ENCODE assay signal across 28 cellular contexts in genomic region chr1:46418976-46419375, GRCh38. TPM values are rescaled to one million over a fixed set of nuclear protein-coding genes. Genes with fewer than 3 reads are reported as not detected.
"Had no signal": no experiment of that assay in that cellular context is flagged by ENCODE, and none has a peak within 500 bp of the region (broad histone marks: within the 10 kb centered on the region; RNA-seq: fewer than 3 reads in every experiment).

No MANE protein-coding gene starts in this region.

- H3K79me2 ChIP-seq: hepatocyte had no signal

- H3K9me3 ChIP-seq: heart right ventricle, left lung, mucosa of descending colon, ovary, right atrium auricular region, testis, thyroid gland, transverse colon, upper lobe of left lung, vagina had no signal

- H2AFZ ChIP-seq: hepatocyte had no signal

- H3K9me3 Mint-ChIP-seq: mesothelial cell of epicardium; naive thymus-derived CD4-positive, alpha-beta T cell; nephron; stimulated activated effector memory CD8-positive, alpha-beta T cell treated with anti-CD3 and anti-CD28 coated beads, Interleukin-12 subunit alpha, Interleukin-12 subunit beta, amount 100 ng/mL, for 72 hours; stimulated activated naive CD8-positive, alpha-beta T cell treated with anti-CD3 and anti-CD28 coated beads, Interleukin-15, amount 100 ng/mL, for 72 hours had no signal

- H3K36me3 Mint-ChIP-seq: mesothelial cell of epicardium; stimulated activated effector memory CD8-positive, alpha-beta T cell treated with anti-CD3 and anti-CD28 coated beads, Interleukin-12 subunit alpha, Interleukin-12 subunit beta, amount 100 ng/mL, for 72 hours had no signal

- H3K4me2 ChIP-seq: hepatocyte had no signal

- ATAC-seq: heart right ventricle; left cardiac atrium; left lung; mucosa of descending colon; naive thymus-derived CD4-positive, alpha-beta T cell; sciatic nerve; stimulated activated effector memory CD8-positive, alpha-beta T cell treated with anti-CD3 and anti-CD28 coated beads, Interleukin-12 subunit alpha, Interleukin-12 subunit beta, amount 100 ng/mL, for 72 hours; stimulated activated naive CD8-positive, alpha-beta T cell treated with anti-CD3 and anti-CD28 coated beads, Interleukin-15, amount 100 ng/mL, for 72 hours had no signal

- H3K27ac Mint-ChIP-seq: mesothelial cell of epicardium; nephron; progenitor cell of endocrine pancreas; stimulated activated naive CD8-positive, alpha-beta T cell treated with anti-CD3 and anti-CD28 coated beads, Interleukin-15, amount 100 ng/mL, for 72 hours had no signal

- H3K4me3 ChIP-seq: heart right ventricle, hepatocyte, left lung, lung, mucosa of descending colon, ovary, right atrium auricular region, skin epidermis, testis, thyroid gland, transverse colon, upper lobe of left lung, vagina had no signal

- H3K27ac ChIP-seq: heart right ventricle, hepatocyte, left lung, ovary, right atrium auricular region, skin epidermis, testis, thyroid gland, transverse colon, upper lobe of left lung, vagina had no signal

- H3K4me1 ChIP-seq: heart right ventricle, left lung, right atrium auricular region, testis, thyroid gland, transverse colon, upper lobe of left lung, vagina had no signal

- H3K4me3 Mint-ChIP-seq: mesothelial cell of epicardium; naive thymus-derived CD4-positive, alpha-beta T cell; nephron; stimulated activated effector memory CD8-positive, alpha-beta T cell treated with anti-CD3 and anti-CD28 coated beads, Interleukin-12 subunit alpha, Interleukin-12 subunit beta, amount 100 ng/mL, for 72 hours; stimulated activated naive CD8-positive, alpha-beta T cell treated with anti-CD3 and anti-CD28 coated beads, Interleukin-15, amount 100 ng/mL, for 72 hours had no signal

- H3K27me3 ChIP-seq: ovary, right atrium auricular region, testis, thyroid gland, upper lobe of left lung, vagina had no signal

- H3K4me1 Mint-ChIP-seq: mesothelial cell of epicardium; nephron; stimulated activated naive CD8-positive, alpha-beta T cell treated with anti-CD3 and anti-CD28 coated beads, Interleukin-15, amount 100 ng/mL, for 72 hours had no signal

- H3K36me3 ChIP-seq: heart right ventricle, ovary, right atrium auricular region, transverse colon, upper lobe of left lung, vagina had no signal

- DNase-seq: heart right ventricle; islet precursor cell; kidney glomerular epithelial cell; left cardiac atrium; mesendoderm; mucosa of descending colon; naive thymus-derived CD4-positive, alpha-beta T cell; ovary; stimulated activated CD4-positive, alpha-beta T cell treated with anti-CD3 and anti-CD28 coated beads, Interleukin-4, amount 100 ng/mL, for 24 hours; stimulated activated naive CD4-positive, alpha-beta T cell treated with Interleukin-2 at 50 U/mL for 16 hours; stimulated activated naive CD8-positive, alpha-beta T cell treated with anti-CD3 and anti-CD28 coated beads, Interleukin-15, amount 100 ng/mL, for 72 hours; substantia nigra; testis; thyroid gland; transverse colon; upper lobe of left lung had no signal

RNA-seq across cellular contexts. Expression of gene FAAH, which starts 24.9 kb away (rescaled TPM):
- total RNA-seq: myocyte had no signal
